12 cellular contexts compared by ENCODE assay signal in genomic region chr11:10692716-10693115, GRCh38. TPM values are rescaled to one million over a fixed set of nuclear protein-coding genes. Genes with fewer than 3 reads are reported as not detected.
DNase-seq lines count a peak whose midpoint lies in the region; ATAC-seq and TF ChIP-seq lines count a peak whose summit lies in the region.
"Had no signal": no experiment of that assay in that cellular context is flagged by ENCODE, and none has a peak within 500 bp of the region (broad histone marks: within the 10 kb centered on the region; RNA-seq: fewer than 3 reads in every experiment).

No MANE protein-coding gene starts in this region.

- no peaks in the 10 kb centered on the region for H3K79me1 ChIP-seq in mesendoderm (ENCODE audit: low read length)

- H3K27me3 ChIP-seq in ACC112 (ENCODE audit: insufficient read depth, low read length) = no peaks in the 10 kb centered on the region
- H3K27me3 ChIP-seq in adrenal gland = no peaks in the 10 kb centered on the region
- H3K27me3 ChIP-seq in right atrium auricular region = no peaks in the 10 kb centered on the region
- H3K27me3 ChIP-seq in mesendoderm (ENCODE audit: insufficient read depth, low read length, poor library complexity) = no peaks in the 10 kb centered on the region

- intact Hi-C loops in adrenal gland (cut with DNase I) (no loop called here), sciatic nerve (cut with DNase I) (no loop called here)
- intact Hi-C loops in activated naive CD4-positive, alpha-beta T cell treated with anti-CD3 and anti-CD28 coated beads for 36 hours (cut with micrococcal nuclease) = no loop called here

- H2BK120ac ChIP-seq in mesendoderm (ENCODE audit: low read depth, low read length) = no peak overlapping the region

- no peak overlapping the region for H3K4me3 Mint-ChIP-seq in activated naive CD4-positive, alpha-beta T cell treated with anti-CD3 and anti-CD28 coated beads for 36 hours
- H3K4me3 Mint-ChIP-seq: T-helper 17 cell had no signal

- H2AFZ ChIP-seq in ACC112 (ENCODE audit: low read length, unreplicated experiment) = no peak overlapping the region

- DNase-seq in adrenal gland (peak in 1 of 7 donors; percentile 43), right atrium auricular region (ENCODE audit: low spot score) (no peak), sciatic nerve (ENCODE audit: low spot score) (no peak), foreskin melanocyte (no peak), mesendoderm (no peak)
- DNase-seq in activated naive CD4-positive, alpha-beta T cell treated with anti-CD3 and anti-CD28 coated beads for 36 hours = no peak
- DNase-seq: NCI-H2107, T-helper 17 cell had no signal

- no peaks in the 10 kb centered on the region for H3K79me2 ChIP-seq in ACC112 (ENCODE audit: control insufficient read depth, insufficient read depth, low read length, unreplicated experiment)
- no peaks in the 10 kb centered on the region for H3K79me2 ChIP-seq in mesendoderm (ENCODE audit: control insufficient read depth, insufficient read depth, low read length)

- no peak overlapping the region for H2BK15ac ChIP-seq in mesendoderm (replicated peaks; ENCODE audit: low read depth)

- no peak overlapping the region for H3K4ac ChIP-seq in mesendoderm (ENCODE audit: low read depth, low read length)

- no peak overlapping the region for H2BK5ac ChIP-seq in mesendoderm (ENCODE audit: low read length)

- H3K4me1 ChIP-seq in ACC112 (ENCODE audit: control insufficient read depth, insufficient read depth, low read length, unreplicated experiment) (peaks cover 10% of the 10 kb centered on the region), adrenal gland (replicated peaks in 1 of 2) (peaks cover 0 to 15% of the 10 kb centered on the region in 2 donors), right atrium auricular region (peaks cover 0 to 15% of the 10 kb centered on the region in 2 donors), mesendoderm (ENCODE audit: control insufficient read depth, low read depth, low read length) (no peaks in the 10 kb centered on the region)

- H3K56ac ChIP-seq in mesendoderm (ENCODE audit: low read length) = no peak overlapping the region

- no peak overlapping the region for H4K5ac ChIP-seq in mesendoderm (ENCODE audit: low read length)

- no peak overlapping the region for H4K8ac ChIP-seq in mesendoderm (ENCODE audit: low read depth, low read length)

- H3K27me3 Mint-ChIP-seq in activated naive CD4-positive, alpha-beta T cell treated with anti-CD3 and anti-CD28 coated beads for 36 hours (ENCODE audit: low read depth) = peaks cover 9% of the 10 kb centered on the region

- H2AK5ac ChIP-seq in mesendoderm (ENCODE audit: low read length) = no peak overlapping the region

- CTCF ChIA-PET in activated naive CD4-positive, alpha-beta T cell treated with anti-CD3 and anti-CD28 coated beads for 36 hours (lab: Charles Lee) = no interaction called here

- no peaks in the 10 kb centered on the region for H3K9me3 ChIP-seq in adrenal gland (replicated peaks in 1 of 3)
- no peaks in the 10 kb centered on the region for H3K9me3 ChIP-seq in right atrium auricular region

- WGBS in adrenal gland, 4 donors = 52 to 69% (median 58%) methylated on average over 5 to 6 of the region's 6 CpGs
- WGBS in mesendoderm (ENCODE audit: extremely low coverage, insufficient coverage, low lambda C conversion rate) = no CpG with 5 or more reads among the region's 6 CpGs

- no peak overlapping the region for H3K23ac ChIP-seq in mesendoderm (ENCODE audit: low read length)

- no peak for TF ChIP-seq CTCF in adrenal gland (IDR thresholded peaks at IDR 0.05)
- TF ChIP-seq CTCF in right atrium auricular region (IDR thresholded peaks at IDR 0.05) = no peak

- ATAC-seq in sciatic nerve (peak; percentile 13), GM19035 (IDR thresholded peaks at IDR 0.05; ENCODE audit: unreplicated experiment) (no peak)
- ATAC-seq: T-helper 17 cell had no signal

- H3K27ac Mint-ChIP-seq in activated naive CD4-positive, alpha-beta T cell treated with anti-CD3 and anti-CD28 coated beads for 36 hours = no peak overlapping the region
- H3K27ac Mint-ChIP-seq: T-helper 17 cell had no signal

- no peaks in the 10 kb centered on the region for H3K36me3 ChIP-seq in ACC112 (ENCODE audit: insufficient read depth, low read length)
- H3K36me3 ChIP-seq in adrenal gland (replicated peaks in 1 of 2) = no peaks in the 10 kb centered on the region
- H3K36me3 ChIP-seq in right atrium auricular region = no peaks in the 10 kb centered on the region
- H3K36me3 ChIP-seq in mesendoderm (ENCODE audit: control insufficient read depth, insufficient read depth, low read length) = no peaks in the 10 kb centered on the region

- H3K9me3 Mint-ChIP-seq in activated naive CD4-positive, alpha-beta T cell treated with anti-CD3 and anti-CD28 coated beads for 36 hours = no peaks in the 10 kb centered on the region

- H3K9ac ChIP-seq in mesendoderm (ENCODE audit: low read length) = no peak overlapping the region

- H3K4me1 Mint-ChIP-seq in activated naive CD4-positive, alpha-beta T cell treated with anti-CD3 and anti-CD28 coated beads for 36 hours (ENCODE audit: low read depth) = no peaks in the 10 kb centered on the region

- no peaks in the 10 kb centered on the region for H3K36me3 Mint-ChIP-seq in activated naive CD4-positive, alpha-beta T cell treated with anti-CD3 and anti-CD28 coated beads for 36 hours (ENCODE audit: low read depth)

- H3K4me3 ChIP-seq in ACC112 (ENCODE audit: low read depth, low read length) (peak overlapping the region; percentile 52), adrenal gland (peak overlapping the region in 1 of 4 donors; percentile 31), right atrium auricular region (peak overlapping the region; percentile 21 to 41), mesendoderm (ENCODE audit: low read length) (no peak overlapping the region)

- no peak for TF ChIP-seq POLR2A in adrenal gland (IDR thresholded peaks at IDR 0.05)

- H3K18ac ChIP-seq in mesendoderm (ENCODE audit: low read length) = no peak overlapping the region

- H3K4me2 ChIP-seq in mesendoderm (ENCODE audit: low read length) = no peak overlapping the region

- H3K27ac ChIP-seq in ACC112 (ENCODE audit: low read depth, low read length) (no peak overlapping the region), adrenal gland (peak overlapping the region in 3 of 5 donors; percentile 0 to 77 (median 73)), right atrium auricular region (peak overlapping the region; percentile 41 to 67), mesendoderm (ENCODE audit: low read depth, low read length) (no peak overlapping the region)

RNA-seq across cellular contexts. Expression of gene IRAG1, which starts 0.8 kb away (rescaled TPM):
- total RNA-seq in adrenal gland (10 to 100 TPM in 6 of 8 donors, 1 to 10 TPM in 2; 8.1 to 33.9 (median 16.9) TPM), right atrium auricular region (10 to 100 TPM in 1 of 2 donors, 1 to 10 TPM in 1; 4.6 to 10.9 TPM), sciatic nerve (9.6 TPM)
- 10 to 100 TPM in 1 of 3 donors, 1 to 10 TPM in 2; 5.6 to 21.5 (median 7.1) TPM for polyA plus RNA-seq in adrenal gland
- 0.79 TPM for polyA plus RNA-seq in mesendoderm (2013, experiment 1 of 2)
- polyA plus RNA-seq in mesendoderm (2013, experiment 2 of 2) = 0.80 TPM
- not detected for total RNA-seq in activated naive CD4-positive, alpha-beta T cell treated with anti-CD3 and anti-CD28 coated beads for 36 hours
- total RNA-seq: activated CD8-positive, alpha-beta memory T cell treated with anti-CD3 and anti-CD28 coated beads for 36 hours; epithelial cell of proximal tubule had no signal

RNA-seq across cellular contexts. Expression of gene CTR9, which starts 58.3 kb away (rescaled TPM):
- total RNA-seq in adrenal gland = 10 to 100 TPM; 25.3 to 49.5 (median 32.4) TPM
- polyA plus RNA-seq in adrenal gland = 10 to 100 TPM; 13.8 to 58.4 (median 21.6) TPM
- 10 to 100 TPM; 17.0 to 18.6 TPM for total RNA-seq in right atrium auricular region
- 31.9 TPM for total RNA-seq in sciatic nerve
- 26.4 TPM for polyA plus RNA-seq in mesendoderm (2013, experiment 1 of 2)
- 26.8 TPM for polyA plus RNA-seq in mesendoderm (2013, experiment 2 of 2)
- total RNA-seq in activated naive CD4-positive, alpha-beta T cell treated with anti-CD3 and anti-CD28 coated beads for 36 hours = 10 to 100 TPM; 28.7 to 29.7 TPM

Comparison
In these comparisons a context has a peak if more than half of its experiments do, and no peak if none do; other contexts are left out.
1. H3K27ac ChIP-seq: peak in adrenal gland (3 of 5) and right atrium auricular region (2 of 2); none in ACC112 (single experiment) and mesendoderm (single experiment).
2. RNA of gene IRAG1, which starts 0.8 kb away (total RNA-seq): 8.1 to 33.9 TPM in adrenal gland, 4.6 to 10.9 TPM in right atrium auricular region and 9.6 TPM in sciatic nerve (single experiment); not detected in activated naive CD4-positive, alpha-beta T cell treated with anti-CD3 and anti-CD28 coated beads for 36 hours; every median in the first group is over 4 times any median in the second.